In genomic region chr11:77188323-77188911, GRCh38 we compare ENCODE assay signal across 8 cellular contexts.
DNase-seq lines count a peak whose midpoint lies in the region; ATAC-seq and FAIRE-seq lines count a peak whose summit lies in the region.

No MANE protein-coding gene starts in this region.

- ATAC-seq in GM21723 (IDR thresholded peaks at IDR 0.05; ENCODE audit: unreplicated experiment), result no peak

- DNase-seq in DMS53 (lab: John Stamatoyannopoulos, UW) (peak; percentile 98), HS-27A (ENCODE audit: low read depth) (peak; percentile 49), NOMO-1 treated with DMSO at 0.1 percent for 48 hours (lab: John Stamatoyannopoulos, UW; ENCODE audit: unreplicated experiment) (peak; percentile 59), mucosa of gallbladder (ENCODE audit: low spot score) (peak; percentile 88)
- peak; percentile 29 to 53 (median 32) for DNase-seq in activated CD8-positive, alpha-beta memory T cell treated with anti-CD3 and anti-CD28 coated beads for 48 hours (ENCODE audit: low read depth in 2 of 3, low spot score in 2 of 3)
- DNase-seq in stimulated activated CD8-positive, alpha-beta memory T cell treated with anti-CD3 and anti-CD28 coated beads, Interleukin-7, amount 100 ng/mL, for 24 hours (ENCODE audit: low read depth), result peak; percentile 48

- peak; percentile 43 for FAIRE-seq in endometrium (lab: Jason Lieb, UNC)

Comparison
In these comparisons a context has a peak if more than half of its experiments do, and no peak if none do; other contexts are left out.
1. DNase-seq: peak in every context shown above with its lines; median percentile 98 in DMS53; 88 in mucosa of gallbladder; 59 in NOMO-1 treated with DMSO at 0.1 percent for 48 hours; 49 in HS-27A; 48 in stimulated activated CD8-positive, alpha-beta memory T cell treated with anti-CD3 and anti-CD28 coated beads, Interleukin-7, amount 100 ng/mL, for 24 hours; 32 in activated CD8-positive, alpha-beta memory T cell treated with anti-CD3 and anti-CD28 coated beads for 48 hours.